In the genomic region with DNA sequence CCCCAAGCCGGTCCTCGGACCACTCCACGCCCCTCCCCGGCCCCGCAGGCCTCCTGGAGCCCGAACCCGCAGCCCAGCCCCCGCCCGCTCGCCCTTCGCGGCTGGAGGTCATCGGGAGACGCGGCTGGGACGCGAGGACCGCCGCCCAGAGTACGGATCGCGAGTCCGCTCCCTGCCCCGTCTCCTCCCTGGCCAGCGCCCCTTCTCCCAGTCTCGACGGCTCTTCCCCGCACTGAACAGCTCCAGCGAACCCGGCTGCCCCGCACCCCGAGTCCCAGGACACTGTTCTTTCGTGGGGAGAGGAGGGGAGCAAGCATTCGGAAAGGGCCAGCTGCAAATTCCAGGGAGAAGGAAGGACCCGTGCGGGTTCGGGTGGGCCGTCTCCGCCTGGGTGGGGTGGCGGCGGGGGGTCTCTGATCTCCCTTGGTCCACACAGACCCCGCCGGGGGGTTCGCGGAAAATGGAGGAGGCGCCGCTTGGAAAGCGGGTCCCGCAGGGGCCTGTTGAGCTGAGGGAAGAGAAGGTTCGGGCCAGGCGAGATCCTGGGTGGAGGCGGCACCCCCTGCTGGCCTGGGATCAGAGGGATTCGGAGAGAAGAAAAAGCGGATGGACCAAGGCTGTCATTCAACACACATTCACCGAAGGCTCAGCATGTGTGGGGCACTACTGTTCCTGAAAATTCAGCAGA, we compare ENCODE assay signal across 9 cellular contexts. TPM values are rescaled to one million over a fixed set of nuclear protein-coding genes. Genes with fewer than 3 reads are reported as not detected.
A peak's percentile ranks its signal among the peaks of the same experiment; 100 is the strongest.
DNase-seq lines count a peak whose midpoint lies in the region; ATAC-seq and TF ChIP-seq lines count a peak whose summit lies in the region.
"Had no signal": no experiment of that assay in that cellular context is flagged by ENCODE, and none has a peak within 500 bp of the region (broad histone marks: within the 10 kb centered on the region; RNA-seq: fewer than 3 reads in every experiment).

No MANE protein-coding gene starts in this region.

- 3% methylated on average over 22 of the region's 55 CpGs for WGBS in hepatocyte (ENCODE audit: low lambda C conversion rate, missing lambda C conversion rate)

- no peak overlapping the region for H3K27ac ChIP-seq in hepatocyte
- H3K27ac ChIP-seq: KMS-11 had no signal

- peaks cover 19% of the 10 kb centered on the region for H3K4me1 ChIP-seq in hepatocyte (ENCODE audit: insufficient read depth)

- H4K20me1 ChIP-seq in hepatocyte (ENCODE audit: insufficient read depth, poor library complexity, severe bottlenecking) = no peaks in the 10 kb centered on the region

- H2AFZ ChIP-seq in hepatocyte = peak overlapping the region; percentile 22

- H3K79me2 ChIP-seq in hepatocyte = no peaks in the 10 kb centered on the region

- peak overlapping the region; percentile 20; the same call in 1 of the 2 replicates for H3K4me3 ChIP-seq in GM08714 (ENCODE audit: low read length)
- peak overlapping the region; percentile 57 for H3K4me3 ChIP-seq in hepatocyte

- peaks cover 59% of the 10 kb centered on the region for H3K27me3 ChIP-seq in hepatocyte

- H3K36me3 ChIP-seq in hepatocyte (replicated peaks; ENCODE audit: insufficient read depth, low read depth) = no peaks in the 10 kb centered on the region

- H3K9me2 ChIP-seq in hepatocyte (replicated peaks; ENCODE audit: insufficient read depth) = no peaks in the 10 kb centered on the region

- ATAC-seq in GM21825 (IDR thresholded peaks at IDR 0.05; ENCODE audit: unreplicated experiment) = no peak
- no peak for ATAC-seq in GM18909 (IDR thresholded peaks at IDR 0.05; ENCODE audit: poor library complexity, unreplicated experiment)

- H3K4me2 ChIP-seq in hepatocyte = peak overlapping the region; percentile 98
- H3K4me2 ChIP-seq: KMS-11 had no signal

- H3K9me3 ChIP-seq in hepatocyte (ENCODE audit: low read depth) = no peaks in the 10 kb centered on the region

- peak; percentile 85 for DNase-seq in AG08395 (ENCODE audit: low spot score)
- peak; percentile 12 for DNase-seq in NCI-H524 treated with DMSO at 0.1 percent for 48 hours (lab: John Stamatoyannopoulos, UW)
- peak in 40 of 58 donors; percentile 17 to 77 (median 44) for DNase-seq in anterior cingulate cortex (lab: John Stamatoyannopoulos, UW)
- peak; percentile 86 for DNase-seq in hepatocyte (ENCODE audit: low spot score)
- DNase-seq in retina = peak; percentile 82

- peak; percentile 77 for TF ChIP-seq CTCF in hepatocyte (IDR thresholded peaks at IDR 0.05; ENCODE audit: poor library complexity)

RNA-seq across cellular contexts. Expression of gene RTN4RL1, which starts 0.6 kb away (rescaled TPM):
- 0.48 and 1.4 TPM in 2 replicates for total RNA-seq in hepatocyte
- 0.53 and 0.97 TPM in 2 replicates for polyA plus RNA-seq in hepatocyte

RNA-seq across cellular contexts. Expression of gene DPH1, which starts 4.2 kb away (rescaled TPM):
- total RNA-seq in hepatocyte = 26.2 and 27.8 TPM in 2 replicates
- 45.2 and 49.0 TPM in 2 replicates for polyA plus RNA-seq in hepatocyte

RNA-seq across cellular contexts. Expression of gene OVCA2, which starts 16.1 kb away (rescaled TPM):
- total RNA-seq in hepatocyte = 49.2 and 56.4 TPM in 2 replicates
- 72.5 and 72.7 TPM in 2 replicates for polyA plus RNA-seq in hepatocyte

RNA-seq across cellular contexts. Expression of gene HIC1, which starts 29.1 kb away (rescaled TPM):
- 8.8 and 9.4 TPM in 2 replicates for total RNA-seq in hepatocyte
- 8.2 and 10.2 TPM in 2 replicates for polyA plus RNA-seq in hepatocyte

Comparison
In these comparisons a context has a peak if more than half of its experiments do, and no peak if none do; other contexts are left out.
1. DNase-seq: peak in every context shown above with its lines; median percentile 86 in hepatocyte; 85 in AG08395; 82 in retina; 44 in anterior cingulate cortex; 12 in NCI-H524 treated with DMSO at 0.1 percent for 48 hours.